24 cellular contexts compared by ENCODE assay signal in the genomic region with DNA sequence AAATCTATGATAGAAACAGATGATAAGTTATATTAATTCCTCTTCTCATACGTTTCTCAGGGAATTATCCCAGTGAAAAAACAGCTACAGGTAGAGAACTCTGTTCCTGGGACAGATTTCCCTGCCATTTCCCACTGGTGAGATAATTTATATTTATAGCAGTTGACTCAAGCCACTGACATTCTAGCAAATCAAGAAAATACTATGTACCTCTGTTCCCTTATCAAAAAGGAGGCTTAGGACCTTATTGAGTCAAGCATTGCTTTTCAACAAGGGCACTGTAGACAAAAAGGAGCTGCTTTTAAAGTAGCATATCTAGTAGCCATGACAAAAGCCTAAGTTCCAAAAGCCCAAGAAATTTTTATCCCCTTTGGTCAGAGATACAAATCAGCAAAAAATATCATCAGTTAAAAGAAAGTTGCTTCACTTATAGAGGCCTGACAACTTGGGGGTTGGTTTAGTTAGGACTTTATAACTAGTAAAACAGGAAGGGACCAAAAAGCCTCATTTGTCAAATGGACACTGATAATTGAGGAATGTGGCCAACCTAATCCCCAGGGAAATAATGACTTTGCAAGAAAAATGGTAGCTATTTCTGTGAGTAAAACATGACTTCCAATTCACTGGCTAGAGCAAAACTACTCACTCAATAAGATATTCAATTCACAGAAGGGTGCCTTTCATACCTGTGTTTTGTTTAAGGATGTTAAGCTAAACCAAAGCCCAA.
DNase-seq lines count a peak whose midpoint lies in the region; ATAC-seq, FAIRE-seq and TF ChIP-seq lines count a peak whose summit lies in the region.
"Had no signal": no experiment of that assay in that cellular context is flagged by ENCODE, and none has a peak within 500 bp of the region (broad histone marks: within the 10 kb centered on the region; RNA-seq: fewer than 3 reads in every experiment).

No MANE protein-coding gene starts in this region.

- intact Hi-C loops in aorta (cut with DNase I) = loop anchor here in 1 of 2 donors (10.0 kb wide), 1 partner anchor 165 kb away; no protein-coding TSS in a partner anchor
- intact Hi-C loops in prostate gland (cut with DNase I) = no loop called here

- no peaks in the 10 kb centered on the region for H3F3A ChIP-seq in SK-N-SH (replicated peaks; ENCODE audit: insufficient read depth)

- H3K9me3 Mint-ChIP-seq in astrocyte (ENCODE audit: unreplicated experiment) = no peaks in the 10 kb centered on the region

- POLR2A ChIA-PET in SK-N-SH (lab: Yijun Ruan, JAX) = no interaction called here

- TF ChIP-seq RAD21 in SK-N-SH (IDR thresholded peaks at IDR 0.05; ENCODE audit: low read length) = no peak

- FAIRE-seq in astrocyte (lab: Jason Lieb, UNC) = peak; percentile 65
- FAIRE-seq: GM12878, GM19239 had no signal

- H3K27ac ChIP-seq in SK-N-SH (ENCODE audit: low read depth in 2 of 2, low read length in 1 of 2) (no peak overlapping the region), astrocyte (ENCODE audit: low read depth, low read length) (no peak overlapping the region), aorta (ENCODE audit: low read depth in 1 of 2, low read length in 2 of 2) (peak overlapping the region; percentile 57 to 75), prostate gland (no peak overlapping the region)
- H3K27ac ChIP-seq: 22Rv1 had no signal

- CTCF ChIA-PET in SK-N-SH (lab: Yijun Ruan, JAX) = no interaction called here

- H3K79me2 ChIP-seq in SK-N-SH (ENCODE audit: insufficient read depth) = no peaks in the 10 kb centered on the region
- H3K79me2 ChIP-seq in astrocyte (ENCODE audit: insufficient read depth, low read length) = no peaks in the 10 kb centered on the region

- peaks cover 5% of the 10 kb centered on the region for H3K4me1 Mint-ChIP-seq in astrocyte (ENCODE audit: low read depth, unreplicated experiment)
- H3K4me1 Mint-ChIP-seq: CD4-positive, CD25-positive, alpha-beta regulatory T cell had no signal

- ATAC-seq in SK-N-SH treated with all-trans-retinoic acid at 6 μM for 48 hours (no peak), aorta (ENCODE audit: low FRiP score) (no peak)
- ATAC-seq: GM12878, HCT116 had no signal

- H3K27me3 Mint-ChIP-seq in astrocyte (ENCODE audit: low read depth, unreplicated experiment) = no peaks in the 10 kb centered on the region
- H3K27me3 Mint-ChIP-seq: CD4-positive, CD25-positive, alpha-beta regulatory T cell had no signal

- H3K9me3 ChIP-seq in SK-N-SH (no peaks in the 10 kb centered on the region), astrocyte (ENCODE audit: insufficient read depth, low read depth, low read length) (no peaks in the 10 kb centered on the region), aorta (ENCODE audit: control insufficient read depth, low read length) (no peaks in the 10 kb centered on the region), prostate gland (no peaks in the 10 kb centered on the region)
- H3K9me3 ChIP-seq: BE2C, Caco-2 had no signal

- H3K4me2 ChIP-seq in SK-N-SH = no peak overlapping the region
- no peak overlapping the region for H3K4me2 ChIP-seq in astrocyte (ENCODE audit: low read length)

- no peaks in the 10 kb centered on the region for H3K4me1 ChIP-seq in SK-N-SH (ENCODE audit: control insufficient read depth in 1 of 2, insufficient read depth in 2 of 2, low read depth in 1 of 2, low read length in 1 of 2)
- H3K4me1 ChIP-seq in astrocyte (ENCODE audit: insufficient read depth, low read length) = peaks cover 7% of the 10 kb centered on the region
- peaks cover 2 to 11% of the 10 kb centered on the region in 2 donors for H3K4me1 ChIP-seq in aorta (ENCODE audit: control insufficient read depth in 1 of 2, insufficient read depth in 2 of 2, low read length in 2 of 2)
- H3K4me1 ChIP-seq in prostate gland (replicated peaks) = no peaks in the 10 kb centered on the region
- H3K4me1 ChIP-seq: BE2C, Caco-2 had no signal

- H3K4me3 ChIP-seq in SK-N-SH (ENCODE audit: low read depth in 2 of 2, low read length in 1 of 2) = no peak overlapping the region
- H3K4me3 ChIP-seq in astrocyte (ENCODE audit: insufficient read depth, low read depth, low read length) = no peak overlapping the region
- H3K4me3 ChIP-seq in aorta (ENCODE audit: low read length in 2 of 2) = no peak overlapping the region
- H3K4me3 ChIP-seq in prostate gland = no peak overlapping the region
- H3K4me3 ChIP-seq: GM12878 had no signal

- no peak for DNase-seq in SK-N-SH
- peak; percentile 62 for DNase-seq in astrocyte (ENCODE audit: low read depth)
- peak; percentile 5 for DNase-seq in left kidney (ENCODE audit: low read depth, low spot score)
- no peak for DNase-seq in aorta
- DNase-seq in globus pallidus (ENCODE audit: low spot score) = no peak
- DNase-seq in prostate gland (ENCODE audit: low spot score) = no peak
- DNase-seq in HUDEP-2 (lab: John Stamatoyannopoulos, UW; ENCODE audit: unreplicated experiment in 76 of 76) = no peak
- DNase-seq: BE2C; Caco-2; CD4-positive, CD25-positive, alpha-beta regulatory T cell; EL; GOT3; KBM-7; NCI-H1105; NCI-H2081; NCI-H2171 treated with DMSO at 0.1 percent for 48 hours; NCI-H774; OCI-M1; Right ventricle myocardium superior had no signal

- H3K9me2 ChIP-seq in SK-N-SH = no peaks in the 10 kb centered on the region

- H3K9ac ChIP-seq in SK-N-SH = no peak overlapping the region
- H3K9ac ChIP-seq in astrocyte (ENCODE audit: low read length) = no peak overlapping the region

- H3K36me3 ChIP-seq in SK-N-SH (replicated peaks in 1 of 2; ENCODE audit: control insufficient read depth in 1 of 2, insufficient read depth in 2 of 2, low read length in 1 of 2) (no peaks in the 10 kb centered on the region), astrocyte (ENCODE audit: insufficient read depth, low read length) (no peaks in the 10 kb centered on the region), aorta (ENCODE audit: control insufficient read depth in 1 of 2, insufficient read depth in 2 of 2, low read length in 1 of 2) (no peaks in the 10 kb centered on the region), prostate gland (no peaks in the 10 kb centered on the region)
- H3K36me3 ChIP-seq: BE2C had no signal

- H2AFZ ChIP-seq in SK-N-SH (ENCODE audit: low read depth) = 0 out of 2 replicates have a peak overlapping the region, but pooled peaks have one; percentile 30
- no peak overlapping the region for H2AFZ ChIP-seq in astrocyte (ENCODE audit: low read depth, low read length)

- TF ChIP-seq POLR2A in prostate gland (IDR thresholded peaks at IDR 0.05) = no peak

- WGBS in SK-N-SH (ENCODE audit: low lambda C conversion rate) = 73% methylated on average over 1 of the region's 1 CpG
- 10 to 19% methylated on average over 1 of the region's 1 CpG for WGBS in aorta, 2 donors
- WGBS in prostate gland = 40% methylated on average over 1 of the region's 1 CpG

- H3K27ac Mint-ChIP-seq in astrocyte (ENCODE audit: unreplicated experiment) = no peak overlapping the region

- H4K20me1 ChIP-seq in SK-N-SH (ENCODE audit: insufficient read depth) (no peaks in the 10 kb centered on the region), astrocyte (ENCODE audit: insufficient read depth, low read length) (no peaks in the 10 kb centered on the region)

- TF ChIP-seq CTCF in SK-N-SH (IDR thresholded peaks at IDR 0.05) (no peak), astrocyte (IDR thresholded peaks at IDR 0.05; ENCODE audit: insufficient read depth, low read depth, low read length) (no peak), prostate gland (IDR thresholded peaks at IDR 0.05) (no peak)

- no peaks in the 10 kb centered on the region for H3K27me3 ChIP-seq in SK-N-SH (ENCODE audit: insufficient read depth)
- no peaks in the 10 kb centered on the region for H3K27me3 ChIP-seq in astrocyte (ENCODE audit: insufficient read depth, low read length)
- no peaks in the 10 kb centered on the region for H3K27me3 ChIP-seq in aorta (ENCODE audit: control insufficient read depth in 1 of 2, insufficient read depth in 2 of 2, low read length in 1 of 2)
- no peaks in the 10 kb centered on the region for H3K27me3 ChIP-seq in prostate gland (replicated peaks; ENCODE audit: insufficient read depth)
- H3K27me3 ChIP-seq: BE2C had no signal

- no peak overlapping the region for H3K4me3 Mint-ChIP-seq in astrocyte (ENCODE audit: unreplicated experiment)
- H3K4me3 Mint-ChIP-seq: CD4-positive, CD25-positive, alpha-beta regulatory T cell had no signal

- H3K36me3 Mint-ChIP-seq in astrocyte (ENCODE audit: low read depth, unreplicated experiment) = no peaks in the 10 kb centered on the region
- H3K36me3 Mint-ChIP-seq: CD4-positive, CD25-positive, alpha-beta regulatory T cell had no signal

- no peak for TF ChIP-seq EP300 in SK-N-SH (IDR thresholded peaks at IDR 0.05; ENCODE audit: borderline replicate concordance in 1 of 2, low read depth in 1 of 2, low read length in 1 of 2)

TF ChIP-seq in SK-N-SH, 30 proteins besides CTCF, POLR2A, EP300 and RAD21 (continues in another document):
- no peak for TF ChIP-seq NFIC (IDR thresholded peaks at IDR 0.05; ENCODE audit: borderline replicate concordance)
- no peak for TF ChIP-seq GABPA (IDR thresholded peaks at IDR 0.05; ENCODE audit: low read depth)
- TF ChIP-seq, protein P1, sequence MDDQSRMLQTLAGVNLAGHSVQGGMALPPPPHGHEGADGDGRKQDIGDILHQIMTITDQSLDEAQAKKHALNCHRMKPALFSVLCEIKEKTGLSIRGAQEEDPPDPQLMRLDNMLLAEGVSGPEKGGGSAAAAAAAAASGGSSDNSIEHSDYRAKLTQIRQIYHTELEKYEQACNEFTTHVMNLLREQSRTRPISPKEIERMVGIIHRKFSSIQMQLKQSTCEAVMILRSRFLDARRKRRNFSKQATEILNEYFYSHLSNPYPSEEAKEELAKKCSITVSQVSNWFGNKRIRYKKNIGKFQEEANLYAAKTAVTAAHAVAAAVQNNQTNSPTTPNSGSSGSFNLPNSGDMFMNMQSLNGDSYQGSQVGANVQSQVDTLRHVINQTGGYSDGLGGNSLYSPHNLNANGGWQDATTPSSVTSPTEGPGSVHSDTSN (IDR thresholded peaks at IDR 0.05) = no peak
- no peak for TF ChIP-seq JUND (IDR thresholded peaks at IDR 0.05)

TF ChIP-seq in SK-N-SH treated with all-trans-retinoic acid at 6 μM for 48 hours, 23 proteins besides CTCF, POLR2A, EP300 and RAD21 (continues in another document):
- TF ChIP-seq ZNF70 (CRISPR knock-in tag; IDR thresholded peaks at IDR 0.05) (no peak), ESRRG (CRISPR knock-in tag; IDR thresholded peaks at IDR 0.05) (no peak), RARB (CRISPR knock-in tag; IDR thresholded peaks at IDR 0.05) (no peak), OSR1 (CRISPR knock-in tag; IDR thresholded peaks at IDR 0.05) (no peak), GLIS3 (CRISPR knock-in tag; IDR thresholded peaks at IDR 0.05) (no peak), ARNTL (CRISPR knock-in tag; IDR thresholded peaks at IDR 0.05; ENCODE audit: borderline replicate concordance, low read depth) (no peak), PPARA (CRISPR knock-in tag; IDR thresholded peaks at IDR 0.05; ENCODE audit: borderline replicate concordance) (no peak)

Comparison
In these comparisons a context has a peak if more than half of its experiments do, and no peak if none do; other contexts are left out.
1. DNase-seq: peak in astrocyte (single experiment) and left kidney (single experiment); none in SK-N-SH (single experiment), aorta (0 of 2), globus pallidus (single experiment), prostate gland (single experiment) and HUDEP-2 (0 of 76).
2. H3K27ac ChIP-seq: peak in aorta (2 of 2); none in SK-N-SH (0 of 2), astrocyte (single experiment) and prostate gland (0 of 2).